Comparison of ENCODE assay signal across 1 cellular context in the genomic region with DNA sequence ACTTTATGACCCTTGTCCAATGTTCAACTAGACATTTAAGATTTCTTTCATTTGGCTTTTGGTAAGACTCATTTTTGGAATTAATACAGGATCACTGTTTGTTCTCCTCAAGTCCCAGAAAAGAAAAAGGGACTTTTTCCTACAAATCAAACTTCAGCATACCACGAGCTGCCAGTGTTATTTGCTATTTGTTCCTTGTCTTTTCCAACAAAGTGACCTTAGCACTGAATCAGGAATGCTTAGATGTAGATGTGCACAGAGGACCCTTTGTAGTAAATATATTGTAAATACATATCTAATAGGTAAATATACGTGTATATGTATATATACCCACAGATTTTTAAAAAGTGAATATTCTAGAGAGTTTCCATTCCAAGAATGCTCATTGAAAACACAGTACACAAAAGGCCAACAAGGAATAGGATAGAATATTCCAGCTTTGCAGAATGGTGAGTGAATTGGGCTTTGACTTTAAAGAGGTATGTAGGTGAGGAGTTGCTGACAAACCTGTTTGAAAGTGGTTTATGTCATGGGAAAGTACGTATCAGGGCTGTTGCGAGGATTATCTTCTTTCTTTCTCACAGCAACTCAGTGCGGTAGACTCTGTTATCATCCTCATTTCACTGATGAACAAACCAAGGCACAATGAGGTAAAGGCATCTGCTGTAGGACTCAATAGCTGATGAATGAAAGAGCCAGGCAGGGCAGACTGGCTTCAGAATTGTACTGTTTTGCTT.
TF ChIP-seq lines count a peak whose summit lies in the region.

No MANE protein-coding gene starts in this region.

TF ChIP-seq in IMR-90, 13 proteins besides CTCF, POLR2A, EP300 and RAD21:
- TF ChIP-seq, protein P1, sequence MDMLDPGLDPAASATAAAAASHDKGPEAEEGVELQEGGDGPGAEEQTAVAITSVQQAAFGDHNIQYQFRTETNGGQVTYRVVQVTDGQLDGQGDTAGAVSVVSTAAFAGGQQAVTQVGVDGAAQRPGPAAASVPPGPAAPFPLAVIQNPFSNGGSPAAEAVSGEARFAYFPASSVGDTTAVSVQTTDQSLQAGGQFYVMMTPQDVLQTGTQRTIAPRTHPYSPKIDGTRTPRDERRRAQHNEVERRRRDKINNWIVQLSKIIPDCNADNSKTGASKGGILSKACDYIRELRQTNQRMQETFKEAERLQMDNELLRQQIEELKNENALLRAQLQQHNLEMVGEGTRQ (IDR thresholded peaks at IDR 0.05; ENCODE audit: low read depth, low read length): no peak
- no peak for TF ChIP-seq MAFK (IDR thresholded peaks at IDR 0.05; ENCODE audit: low read depth, low read length)
- TF ChIP-seq CHD1 (IDR thresholded peaks at IDR 0.05; ENCODE audit: low read depth, low read length): no peak
- TF ChIP-seq CEBPB (IDR thresholded peaks at IDR 0.05; ENCODE audit: low read depth, low read length): no peak
- TF ChIP-seq MXI1 (IDR thresholded peaks at IDR 0.05; ENCODE audit: borderline replicate concordance, low read depth, low read length): no peak
